In the genomic region with DNA sequence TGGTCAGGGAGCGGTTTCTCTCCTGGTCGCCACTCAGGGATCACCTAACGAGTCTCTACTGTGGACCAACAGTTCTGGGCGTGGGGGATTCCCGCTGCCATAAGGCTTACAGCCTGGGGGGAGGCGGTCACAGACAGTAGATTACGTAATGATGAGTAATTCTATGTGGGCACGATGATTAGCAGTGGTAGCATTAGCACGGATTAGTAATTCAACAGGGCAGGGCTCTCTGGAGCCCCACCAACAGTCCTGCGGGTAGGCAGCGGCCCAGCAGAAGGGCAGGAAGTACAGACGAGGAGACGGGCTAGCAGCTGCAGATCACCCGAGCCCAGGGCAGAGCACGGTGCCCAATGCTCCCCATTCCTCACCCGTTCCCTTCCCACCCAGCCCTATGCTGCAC, we compare ENCODE assay signal across 10 cellular contexts. TPM values are rescaled to one million over a fixed set of nuclear protein-coding genes. Genes with fewer than 3 reads are reported as not detected.
DNase-seq lines count a peak whose midpoint lies in the region; ATAC-seq and TF ChIP-seq lines count a peak whose summit lies in the region.
"Had no signal": no experiment of that assay in that cellular context is flagged by ENCODE, and none has a peak within 500 bp of the region (broad histone marks: within the 10 kb centered on the region; RNA-seq: fewer than 3 reads in every experiment).

No MANE protein-coding gene starts in this region.

- no peak overlapping the region for H3K27ac ChIP-seq in A673 (ENCODE audit: low read depth, low read length, poor library complexity, severe bottlenecking)
- H3K27ac ChIP-seq: cardiac muscle cell had no signal

- H3K4me1 ChIP-seq in A673 (ENCODE audit: insufficient read depth, low read length, poor library complexity, severe bottlenecking) = peaks cover 11% of the 10 kb centered on the region

- DNase-seq in A673 (ENCODE audit: low spot score) (peak; percentile 82), HK-2 (ENCODE audit: unreplicated experiment) (peak; percentile 83), astrocyte of the spinal cord (ENCODE audit: low read depth, low spot score) (peak; percentile 91), lower leg skin (ENCODE audit: low spot score in 2 of 2) (peak; percentile 70 to 94), DMS153 (lab: John Stamatoyannopoulos, UW) (no peak), T-cell (no peak)
- DNase-seq: retina had no signal

- CTCF ChIA-PET in A673 (lab: Charles Lee) (no interaction called here), T-cell (lab: Charles Lee) (no interaction called here)

- H3K27ac Mint-ChIP-seq in T-cell = no peak overlapping the region

- BruUV-seq in A673 (replicated peaks; lab: Mats Ljungman, UMichigan) = no TSS peak

- H3K36me3 Mint-ChIP-seq in T-cell = no peaks in the 10 kb centered on the region

- no peak overlapping the region for H3K4me3 Mint-ChIP-seq in T-cell

- in situ Hi-C loops in astrocyte of the spinal cord (cut with HindIII; ENCODE audit: low sequenced_read_pairs) = no loop called here

- no peaks in the 10 kb centered on the region for H3K36me3 ChIP-seq in A673 (ENCODE audit: insufficient read depth, low read length, poor library complexity, severe bottlenecking)
- H3K36me3 ChIP-seq: cardiac muscle cell had no signal

- no peaks in the 10 kb centered on the region for H3K9me3 Mint-ChIP-seq in T-cell

- H3K4me1 Mint-ChIP-seq in T-cell = peaks cover 0 to 4% (median under 1%) of the 10 kb centered on the region in 3 donors

- H3K27me3 Mint-ChIP-seq in T-cell = no peaks in the 10 kb centered on the region

- ATAC-seq in T-cell (replicated peaks in 1 of 4) = no peak
- ATAC-seq in GM21367 (IDR thresholded peaks at IDR 0.05; ENCODE audit: unreplicated experiment) = no peak
- ATAC-seq in HG02759 (IDR thresholded peaks at IDR 0.05; ENCODE audit: unreplicated experiment) = no peak

- H3K9me3 ChIP-seq in A673 (ENCODE audit: low read depth, low read length, poor library complexity, severe bottlenecking) = no peaks in the 10 kb centered on the region

- no peaks in the 10 kb centered on the region for H3K27me3 ChIP-seq in A673 (replicated peaks; ENCODE audit: insufficient read depth, low read depth, low read length, poor library complexity)
- H3K27me3 ChIP-seq: cardiac muscle cell had no signal

- 11 to 21% methylated on average over 16 of the region's 16 CpGs for WGBS in lower leg skin, 2 donors

- POLR2A ChIA-PET in A673 (lab: Charles Lee; ENCODE audit: low non-redundant PET) (no interaction called here), T-cell (lab: Charles Lee) (no interaction called here)

- H3K4me3 ChIP-seq in A673 (ENCODE audit: low read depth, low read length, poor library complexity, severe bottlenecking) (no peak overlapping the region), astrocyte of the spinal cord (ENCODE audit: low read depth, low read length) (no peak overlapping the region), lower leg skin (ENCODE audit: low read depth, poor library complexity, severe bottlenecking) (no peak overlapping the region)
- H3K4me3 ChIP-seq: cardiac muscle cell had no signal

- TF ChIP-seq CTCF in A673 (conservative IDR thresholded peaks at IDR 0.05; ENCODE audit: low read depth, low read length) (no peak), astrocyte of the spinal cord (IDR thresholded peaks at IDR 0.05; ENCODE audit: low read depth, low read length) (no peak), lower leg skin (IDR thresholded peaks at IDR 0.05) (no peak)

- intact Hi-C loops in A673 (cut with micrococcal nuclease; ENCODE audit: unreplicated experiment) = no loop called here
- intact Hi-C loops in lower leg skin (cut with DNase I; ENCODE audit: low total_unique reads) = no loop called here

- no peak for TF ChIP-seq POLR2A in lower leg skin (IDR thresholded peaks at IDR 0.05)

RNA-seq across cellular contexts. Expression of a gene that starts 3.6 kb away (rescaled TPM):
- 1.8 and 2.5 TPM in 2 replicates for total RNA-seq in A673 (2021)
- total RNA-seq in lower leg skin = under 1 TPM; 0.08 to 0.42 (median 0.28) TPM
- total RNA-seq in T-cell = under 1 TPM in 2 of 5 donors, not detected in 3; 0.03 to 0.06 TPM

Comparison
In these comparisons a context has a peak if more than half of its experiments do, and no peak if none do; other contexts are left out.
1. DNase-seq: peak in A673 (single experiment), HK-2 (single experiment), astrocyte of the spinal cord (single experiment) and lower leg skin (2 of 2); none in DMS153 (single experiment) and T-cell (0 of 34).